In genomic region chr9:16524078-16524477, GRCh38 we compare ENCODE assay signal across 28 cellular contexts.
"Had no signal": no experiment of that assay in that cellular context is flagged by ENCODE, and none has a peak within 500 bp of the region (broad histone marks: within the 10 kb centered on the region; RNA-seq: fewer than 3 reads in every experiment).

No MANE protein-coding gene starts in this region.

- DNase-seq: activated CD4-positive, alpha-beta T cell treated with anti-CD3 and anti-CD28 coated beads for 48 hours; activated CD4-positive, alpha-beta T cell treated with anti-CD3 and anti-CD28 coated beads, Interleukin-2, amount 50 U/mL, for 48 hours; activated CD8-positive, alpha-beta memory T cell treated with anti-CD3 and anti-CD28 coated beads for 24 hours; activated effector memory CD4-positive, alpha-beta T cell treated with Interleukin-2 at 50 U/mL for 16 hours; activated naive CD4-positive, alpha-beta T cell treated with Interleukin-2 at 50 U/mL for 16 hours; anterior cingulate cortex; dermis blood vessel endothelial cell; effector CD4-positive, alpha-beta T cell; esophagus squamous epithelium; gastrocnemius medialis; glutamatergic neuron; left lung; lower lobe of right lung; naive thymus-derived CD4-positive, alpha-beta T cell; nucleus accumbens; stimulated activated CD4-positive, alpha-beta T cell treated with anti-CD3 and anti-CD28 coated beads, Interleukin-15, amount 100 ng/mL, for 24 hours; stimulated activated CD4-positive, alpha-beta T cell treated with anti-CD3 and anti-CD28 coated beads, Interleukin-2, amount 100 ng/mL, for 24 hours; stimulated activated naive B cell treated with anti-CD40 and anti-IgM and Interleukin-4, amounts not matched to agents 10 μg/mL and 1 μg/mL and 100 μg/mL, for 72 hours; stomach; tibial artery had no signal

- H3K27ac ChIP-seq: epithelial cell of prostate, esophagus squamous epithelium, gastrocnemius medialis, left lung, lower lobe of right lung, parathyroid adenoma, right atrium auricular region, stomach, tibial artery, VCaP had no signal

- H3K4me1 Mint-ChIP-seq: central memory CD8-positive, alpha-beta T cell; naive thymus-derived CD4-positive, alpha-beta T cell; stimulated activated naive B cell treated with anti-CD40 and anti-IgM and Interleukin-4, amounts not matched to agents 10 μg/mL and 1 μg/mL and 100 μg/mL, for 72 hours had no signal

- H3K79me2 ChIP-seq: parathyroid adenoma had no signal

- H3K36me3 ChIP-seq: esophagus squamous epithelium, gastrocnemius medialis, left lung, lower lobe of right lung, right atrium auricular region, stomach, tibial artery had no signal

- H3K36me3 Mint-ChIP-seq: activated naive CD8-positive, alpha-beta T cell; naive thymus-derived CD4-positive, alpha-beta T cell; stimulated activated naive B cell treated with anti-CD40 and anti-IgM and Interleukin-4, amounts not matched to agents 10 μg/mL and 1 μg/mL and 100 μg/mL, for 72 hours had no signal

- H3K27ac Mint-ChIP-seq: activated naive CD8-positive, alpha-beta T cell; naive thymus-derived CD4-positive, alpha-beta T cell; stimulated activated naive B cell treated with anti-CD40 and anti-IgM and Interleukin-4, amounts not matched to agents 10 μg/mL and 1 μg/mL and 100 μg/mL, for 72 hours had no signal

- H3K27me3 ChIP-seq: esophagus squamous epithelium, gastrocnemius medialis, left lung, right atrium auricular region, stomach, tibial artery had no signal

- H3K4me1 ChIP-seq: parathyroid adenoma had no signal

- H3K9ac ChIP-seq: parathyroid adenoma had no signal

- H3K4me3 Mint-ChIP-seq: activated naive CD8-positive, alpha-beta T cell; central memory CD8-positive, alpha-beta T cell; naive thymus-derived CD4-positive, alpha-beta T cell; neural crest cell; stimulated activated naive B cell treated with anti-CD40 and anti-IgM and Interleukin-4, amounts not matched to agents 10 μg/mL and 1 μg/mL and 100 μg/mL, for 72 hours had no signal

- H3K4me3 ChIP-seq: esophagus squamous epithelium, gastrocnemius medialis, left lung, lower lobe of right lung, right atrium auricular region, stomach, tibial artery had no signal

- H3K27me3 Mint-ChIP-seq: central memory CD8-positive, alpha-beta T cell; stimulated activated naive B cell treated with anti-CD40 and anti-IgM and Interleukin-4, amounts not matched to agents 10 μg/mL and 1 μg/mL and 100 μg/mL, for 72 hours had no signal

- ATAC-seq: activated CD4-positive, CD25-positive, alpha-beta regulatory T cell treated with anti-CD3 and anti-CD28 coated beads, Interleukin-2, amount 50 U/mL, for 24 hours; gastrocnemius medialis; left lung; lower lobe of right lung; naive thymus-derived CD4-positive, alpha-beta T cell; stimulated activated naive B cell treated with anti-CD40 and anti-IgM and Interleukin-4, amounts not matched to agents 10 μg/mL and 1 μg/mL and 100 μg/mL, for 72 hours had no signal

- H2AFZ ChIP-seq: parathyroid adenoma had no signal
